Comparison of ENCODE assay signal across 1 cellular context in the genomic region with DNA sequence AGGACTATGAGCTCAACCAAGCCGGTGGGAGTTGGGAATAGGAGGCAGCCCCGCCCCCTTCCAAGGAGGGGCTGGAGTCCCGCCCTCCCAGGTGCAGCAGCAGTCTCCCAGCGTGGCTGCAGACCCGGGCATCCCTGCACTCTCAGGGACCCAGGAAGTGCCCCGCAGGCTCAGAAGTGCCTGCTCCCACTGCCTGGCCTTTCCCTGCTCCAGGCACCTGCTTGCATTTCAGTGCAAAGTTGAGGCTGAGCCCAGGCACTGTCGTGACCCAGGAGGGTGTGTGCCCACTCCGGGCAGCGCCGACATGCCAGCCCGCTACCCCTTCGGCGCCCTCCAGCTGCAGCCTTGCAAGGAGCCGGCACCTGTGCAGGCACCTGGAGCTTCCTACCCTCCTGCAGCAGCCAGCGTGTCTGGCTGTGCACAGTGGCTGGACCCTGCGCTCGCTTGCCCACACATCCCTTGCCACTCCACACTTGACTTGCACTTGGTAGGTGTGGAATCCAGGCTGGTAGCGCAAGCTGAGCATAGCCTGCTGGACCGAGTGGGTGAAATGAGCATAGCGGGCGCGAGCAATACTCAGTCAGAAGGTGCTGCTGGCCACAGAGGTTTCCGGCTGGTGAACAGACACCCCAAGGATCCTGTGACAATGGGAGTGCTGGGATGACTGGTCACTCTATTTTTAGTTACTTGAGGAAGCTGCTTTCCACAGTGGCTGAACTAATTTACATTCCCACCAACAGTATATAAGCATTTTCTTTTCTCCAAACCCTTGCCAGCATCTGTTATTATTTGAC.
TF ChIP-seq lines count a peak whose summit lies in the region.

No MANE protein-coding gene starts in this region.

TF ChIP-seq in GM23338, 12 proteins besides CTCF, POLR2A, EP300 and RAD21 (continued from another document):
- TF ChIP-seq, protein P1, sequence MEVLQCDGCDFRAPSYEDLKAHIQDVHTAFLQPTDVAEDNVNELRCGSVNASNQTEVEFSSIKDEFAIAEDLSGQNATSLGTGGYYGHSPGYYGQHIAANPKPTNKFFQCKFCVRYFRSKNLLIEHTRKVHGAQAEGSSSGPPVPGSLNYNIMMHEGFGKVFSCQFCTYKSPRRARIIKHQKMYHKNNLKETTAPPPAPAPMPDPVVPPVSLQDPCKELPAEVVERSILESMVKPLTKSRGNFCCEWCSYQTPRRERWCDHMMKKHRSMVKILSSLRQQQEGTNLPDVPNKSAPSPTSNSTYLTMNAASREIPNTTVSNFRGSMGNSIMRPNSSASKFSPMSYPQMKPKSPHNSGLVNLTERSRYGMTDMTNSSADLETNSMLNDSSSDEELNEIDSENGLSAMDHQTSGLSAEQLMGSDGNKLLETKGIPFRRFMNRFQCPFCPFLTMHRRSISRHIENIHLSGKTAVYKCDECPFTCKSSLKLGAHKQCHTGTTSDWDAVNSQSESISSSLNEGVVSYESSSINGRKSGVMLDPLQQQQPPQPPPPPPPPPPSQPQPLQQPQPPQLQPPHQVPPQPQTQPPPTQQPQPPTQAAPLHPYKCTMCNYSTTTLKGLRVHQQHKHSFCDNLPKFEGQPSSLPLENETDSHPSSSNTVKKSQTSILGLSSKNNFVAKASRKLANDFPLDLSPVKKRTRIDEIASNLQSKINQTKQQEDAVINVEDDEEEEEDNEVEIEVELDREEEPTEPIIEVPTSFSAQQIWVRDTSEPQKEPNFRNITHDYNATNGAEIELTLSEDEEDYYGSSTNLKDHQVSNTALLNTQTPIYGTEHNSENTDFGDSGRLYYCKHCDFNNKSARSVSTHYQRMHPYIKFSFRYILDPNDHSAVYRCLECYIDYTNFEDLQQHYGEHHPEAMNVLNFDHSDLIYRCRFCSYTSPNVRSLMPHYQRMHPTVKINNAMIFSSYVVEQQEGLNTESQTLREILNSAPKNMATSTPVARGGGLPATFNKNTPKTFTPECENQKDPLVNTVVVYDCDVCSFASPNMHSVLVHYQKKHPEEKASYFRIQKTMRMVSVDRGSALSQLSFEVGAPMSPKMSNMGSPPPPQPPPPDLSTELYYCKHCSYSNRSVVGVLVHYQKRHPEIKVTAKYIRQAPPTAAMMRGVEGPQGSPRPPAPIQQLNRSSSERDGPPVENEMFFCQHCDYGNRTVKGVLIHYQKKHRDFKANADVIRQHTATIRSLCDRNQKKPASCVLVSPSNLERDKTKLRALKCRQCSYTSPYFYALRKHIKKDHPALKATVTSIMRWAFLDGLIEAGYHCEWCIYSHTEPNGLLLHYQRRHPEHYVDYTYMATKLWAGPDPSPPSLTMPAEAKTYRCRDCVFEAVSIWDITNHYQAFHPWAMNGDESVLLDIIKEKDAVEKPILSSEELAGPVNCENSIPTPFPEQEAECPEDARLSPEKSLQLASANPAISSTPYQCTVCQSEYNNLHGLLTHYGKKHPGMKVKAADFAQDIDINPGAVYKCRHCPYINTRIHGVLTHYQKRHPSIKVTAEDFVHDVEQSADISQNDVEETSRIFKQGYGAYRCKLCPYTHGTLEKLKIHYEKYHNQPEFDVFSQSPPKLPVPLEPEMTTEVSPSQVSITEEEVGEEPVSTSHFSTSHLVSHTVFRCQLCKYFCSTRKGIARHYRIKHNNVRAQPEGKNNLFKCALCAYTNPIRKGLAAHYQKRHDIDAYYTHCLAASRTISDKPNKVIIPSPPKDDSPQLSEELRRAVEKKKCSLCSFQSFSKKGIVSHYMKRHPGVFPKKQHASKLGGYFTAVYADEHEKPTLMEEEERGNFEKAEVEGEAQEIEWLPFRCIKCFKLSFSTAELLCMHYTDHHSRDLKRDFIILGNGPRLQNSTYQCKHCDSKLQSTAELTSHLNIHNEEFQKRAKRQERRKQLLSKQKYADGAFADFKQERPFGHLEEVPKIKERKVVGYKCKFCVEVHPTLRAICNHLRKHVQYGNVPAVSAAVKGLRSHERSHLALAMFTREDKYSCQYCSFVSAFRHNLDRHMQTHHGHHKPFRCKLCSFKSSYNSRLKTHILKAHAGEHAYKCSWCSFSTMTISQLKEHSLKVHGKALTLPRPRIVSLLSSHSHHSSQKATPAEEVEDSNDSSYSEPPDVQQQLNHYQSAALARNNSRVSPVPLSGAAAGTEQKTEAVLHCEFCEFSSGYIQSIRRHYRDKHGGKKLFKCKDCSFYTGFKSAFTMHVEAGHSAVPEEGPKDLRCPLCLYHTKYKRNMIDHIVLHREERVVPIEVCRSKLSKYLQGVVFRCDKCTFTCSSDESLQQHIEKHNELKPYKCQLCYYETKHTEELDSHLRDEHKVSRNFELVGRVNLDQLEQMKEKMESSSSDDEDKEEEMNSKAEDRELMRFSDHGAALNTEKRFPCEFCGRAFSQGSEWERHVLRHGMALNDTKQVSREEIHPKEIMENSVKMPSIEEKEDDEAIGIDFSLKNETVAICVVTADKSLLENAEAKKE (CRISPR knock-in tag; IDR thresholded peaks at IDR 0.05): no peak
